Comparison of ENCODE assay signal across 18 cellular contexts in the genomic region with DNA sequence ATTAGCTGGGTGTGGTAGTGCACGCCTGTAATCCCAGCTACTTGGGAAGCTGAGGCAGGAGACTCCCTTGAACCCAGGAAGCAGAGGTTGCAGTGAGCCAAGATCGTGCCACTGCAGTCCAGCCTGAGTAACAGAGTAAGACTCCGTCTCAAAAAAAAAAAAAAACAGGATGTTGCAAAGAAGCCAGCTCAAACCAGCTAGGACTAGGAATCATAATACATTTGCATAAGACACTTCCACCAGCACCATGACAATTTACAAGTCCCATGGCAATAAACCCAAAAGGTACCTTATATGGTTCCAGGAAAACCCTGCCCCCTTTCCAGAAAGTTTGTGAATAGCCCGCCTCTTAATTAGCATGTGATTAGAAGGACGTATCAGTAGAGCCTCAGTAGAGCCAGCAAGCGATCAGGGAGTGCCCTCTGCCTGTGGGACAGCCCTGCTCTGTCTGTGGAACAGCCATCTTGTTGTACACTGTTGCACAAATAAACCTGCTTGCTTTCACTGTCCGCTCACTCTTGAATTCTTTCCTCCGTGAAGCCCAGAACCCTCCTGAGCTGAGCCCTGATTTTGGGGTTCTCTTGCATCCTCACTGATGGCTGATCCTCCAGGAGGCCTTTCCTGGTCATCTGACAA. TPM values are rescaled to one million over a fixed set of nuclear protein-coding genes. Genes with fewer than 3 reads are reported as not detected.
A peak's percentile ranks its signal among the peaks of the same experiment; 100 is the strongest.
DNase-seq lines count a peak whose midpoint lies in the region; ATAC-seq and TF ChIP-seq lines count a peak whose summit lies in the region.
"Had no signal": no experiment of that assay in that cellular context is flagged by ENCODE, and none has a peak within 500 bp of the region (broad histone marks: within the 10 kb centered on the region; RNA-seq: fewer than 3 reads in every experiment).

No MANE protein-coding gene starts in this region.

- H3K36me3 ChIP-seq in Loucy (ENCODE audit: insufficient read depth, low read length) (no peaks in the 10 kb centered on the region), right atrium auricular region (no peaks in the 10 kb centered on the region)
- H3K36me3 ChIP-seq: spleen had no signal

- no peak overlapping the region for H3K4me3 Mint-ChIP-seq in activated CD4-positive, alpha-beta T cell treated with anti-CD3 and anti-CD28 coated beads for 36 hours
- no peak overlapping the region for H3K4me3 Mint-ChIP-seq in activated T-helper 17 cell treated with anti-CD3 and anti-CD28 coated beads, Interleukin-2, amount 50 U/mL, for 72 hours
- H3K4me3 Mint-ChIP-seq in endothelial cell (ENCODE audit: unreplicated experiment): no peak overlapping the region

- DNase-seq in activated CD4-positive, alpha-beta T cell treated with anti-CD3 and anti-CD28 coated beads for 36 hours: peak; percentile 23
- DNase-seq in activated CD4-positive, alpha-beta T cell treated with anti-CD3 and anti-CD28 coated beads for 4 hours: no peak
- DNase-seq in omental fat pad (ENCODE audit: low spot score): no peak
- DNase-seq in right atrium auricular region (ENCODE audit: low spot score): no peak
- DNase-seq in endothelial cell (ENCODE audit: low spot score): no peak
- DNase-seq in iPS-NIHi7 (ENCODE audit: extremely low spot score): no peak
- DNase-seq: ACHN; activated CD8-positive, alpha-beta memory T cell treated with anti-CD3 and anti-CD28 coated beads, Interleukin-2, amount 50 U/mL, for 48 hours; amniotic stem cell; NCI-H1694 treated with DMSO at 0.1 percent for 48 hours; NCI-H774; nucleus accumbens; Right ventricle myocardium superior; spleen had no signal

- CTCF ChIA-PET in activated CD4-positive, alpha-beta T cell treated with anti-CD3 and anti-CD28 coated beads for 36 hours (lab: Charles Lee): no interaction called here

- H3K79me2 ChIP-seq in Loucy (ENCODE audit: insufficient read depth, low read length): no peaks in the 10 kb centered on the region

- H3K27ac Mint-ChIP-seq in activated CD4-positive, alpha-beta T cell treated with anti-CD3 and anti-CD28 coated beads for 36 hours: peak overlapping the region; percentile 29
- H3K27ac Mint-ChIP-seq in activated T-helper 17 cell treated with anti-CD3 and anti-CD28 coated beads, Interleukin-2, amount 50 U/mL, for 72 hours: no peak overlapping the region
- no peak overlapping the region for H3K27ac Mint-ChIP-seq in endothelial cell (ENCODE audit: unreplicated experiment)

- POLR2A ChIA-PET in activated CD4-positive, alpha-beta T cell treated with anti-CD3 and anti-CD28 coated beads for 36 hours (lab: Charles Lee): interaction anchor here (0.7 kb wide), 1 partner anchor 33 kb away, joined by 4 read pairs; no protein-coding TSS in a partner anchor

- peak; percentile 69 for ATAC-seq in activated CD4-positive, alpha-beta T cell treated with anti-CD3 and anti-CD28 coated beads for 36 hours
- peak; percentile 67 for ATAC-seq in activated T-helper 17 cell treated with anti-CD3 and anti-CD28 coated beads, Interleukin-2, amount 50 U/mL, for 72 hours (replicated peaks)
- peak; percentile 32 for ATAC-seq in omental fat pad (ENCODE audit: low FRiP score)

- TF ChIP-seq CTCF in Loucy (conservative IDR thresholded peaks at IDR 0.05; ENCODE audit: low read length) (peak; percentile 30), omental fat pad (IDR thresholded peaks at IDR 0.05) (no peak), right atrium auricular region (IDR thresholded peaks at IDR 0.05) (no peak), endothelial cell (IDR thresholded peaks at IDR 0.05; ENCODE audit: unreplicated experiment) (no peak)

- H3K4me1 Mint-ChIP-seq in activated CD4-positive, alpha-beta T cell treated with anti-CD3 and anti-CD28 coated beads for 36 hours: peaks cover 6% of the 10 kb centered on the region
- H3K4me1 Mint-ChIP-seq in activated T-helper 17 cell treated with anti-CD3 and anti-CD28 coated beads, Interleukin-2, amount 50 U/mL, for 72 hours: peaks cover 6% of the 10 kb centered on the region
- H3K4me1 Mint-ChIP-seq in endothelial cell (ENCODE audit: unreplicated experiment): no peaks in the 10 kb centered on the region

- H3K9me3 ChIP-seq in Loucy (ENCODE audit: insufficient read depth, low read depth, low read length): no peaks in the 10 kb centered on the region
- H3K9me3 ChIP-seq in right atrium auricular region: no peaks in the 10 kb centered on the region
- H3K9me3 ChIP-seq: spleen, testis had no signal

- H3K9me3 Mint-ChIP-seq in activated CD4-positive, alpha-beta T cell treated with anti-CD3 and anti-CD28 coated beads for 36 hours (ENCODE audit: low read depth): no peaks in the 10 kb centered on the region
- H3K9me3 Mint-ChIP-seq in activated T-helper 17 cell treated with anti-CD3 and anti-CD28 coated beads, Interleukin-2, amount 50 U/mL, for 72 hours: no peaks in the 10 kb centered on the region
- no peaks in the 10 kb centered on the region for H3K9me3 Mint-ChIP-seq in endothelial cell (ENCODE audit: unreplicated experiment)

- no peaks in the 10 kb centered on the region for H3K27me3 ChIP-seq in Loucy (ENCODE audit: insufficient read depth, low read length, poor library complexity, severe bottlenecking)
- H3K27me3 ChIP-seq in right atrium auricular region: no peaks in the 10 kb centered on the region
- H3K27me3 ChIP-seq: testis had no signal

- H3K9ac ChIP-seq in Loucy (ENCODE audit: low read depth, low read length, poor library complexity, severe bottlenecking): no peak overlapping the region

- no peak overlapping the region for H3K4me2 ChIP-seq in Loucy (ENCODE audit: low read depth, low read length, poor library complexity, severe bottlenecking)

- H3K4me3 ChIP-seq in Loucy (ENCODE audit: low read length, poor library complexity, severe bottlenecking) (no peak overlapping the region), right atrium auricular region (no peak overlapping the region)
- H3K4me3 ChIP-seq: spleen, testis had no signal

- H3K9me2 ChIP-seq in Loucy (replicated peaks; ENCODE audit: low read depth, low read length): no peaks in the 10 kb centered on the region

- H3K27ac ChIP-seq in right atrium auricular region: no peak overlapping the region
- H3K27ac ChIP-seq: spleen had no signal

- H3K4me1 ChIP-seq in Loucy (ENCODE audit: insufficient read depth, low read length, poor library complexity, severe bottlenecking) (no peaks in the 10 kb centered on the region), right atrium auricular region (no peaks in the 10 kb centered on the region)

- no peaks in the 10 kb centered on the region for H3F3A ChIP-seq in Loucy (ENCODE audit: low read depth)

- H3K27me3 Mint-ChIP-seq in activated CD4-positive, alpha-beta T cell treated with anti-CD3 and anti-CD28 coated beads for 36 hours: no peaks in the 10 kb centered on the region
- H3K27me3 Mint-ChIP-seq in activated T-helper 17 cell treated with anti-CD3 and anti-CD28 coated beads, Interleukin-2, amount 50 U/mL, for 72 hours: no peaks in the 10 kb centered on the region
- no peaks in the 10 kb centered on the region for H3K27me3 Mint-ChIP-seq in endothelial cell (ENCODE audit: unreplicated experiment)

- no peaks in the 10 kb centered on the region for H3K36me3 Mint-ChIP-seq in activated CD4-positive, alpha-beta T cell treated with anti-CD3 and anti-CD28 coated beads for 36 hours (ENCODE audit: low read depth)
- H3K36me3 Mint-ChIP-seq in activated T-helper 17 cell treated with anti-CD3 and anti-CD28 coated beads, Interleukin-2, amount 50 U/mL, for 72 hours (ENCODE audit: low read depth): no peaks in the 10 kb centered on the region
- H3K36me3 Mint-ChIP-seq in endothelial cell (ENCODE audit: low read depth, unreplicated experiment): peaks cover 11% of the 10 kb centered on the region

- peak overlapping the region; percentile 66 for H2AFZ ChIP-seq in Loucy (ENCODE audit: low read length)

- intact Hi-C loops in activated CD4-positive, alpha-beta T cell treated with anti-CD3 and anti-CD28 coated beads for 36 hours (cut with DNase I, micrococcal nuclease): no loop called here

- no peaks in the 10 kb centered on the region for H4K20me1 ChIP-seq in Loucy (ENCODE audit: insufficient read depth, low read length, poor library complexity, severe bottlenecking)

RNA-seq across cellular contexts. Expression of gene NUPR1, which starts 14.1 kb away (rescaled TPM):
- total RNA-seq in activated CD4-positive, alpha-beta T cell treated with anti-CD3 and anti-CD28 coated beads for 36 hours: not detected
- total RNA-seq in activated T-helper 17 cell treated with anti-CD3 and anti-CD28 coated beads, Interleukin-2, amount 50 U/mL, for 72 hours: not detected
- total RNA-seq in omental fat pad (10 to 100 TPM; 20.2 to 56.4 (median 40.1) TPM), right atrium auricular region (10 to 100 TPM; 12.4 to 26.9 TPM), endothelial cell (ENCODE audit: unreplicated experiment) (not detected)

RNA-seq across cellular contexts. Expression of gene IL27, which starts 18.0 kb away (rescaled TPM):
- total RNA-seq in activated CD4-positive, alpha-beta T cell treated with anti-CD3 and anti-CD28 coated beads for 36 hours: not detected
- not detected for total RNA-seq in activated T-helper 17 cell treated with anti-CD3 and anti-CD28 coated beads, Interleukin-2, amount 50 U/mL, for 72 hours
- total RNA-seq in omental fat pad: under 1 TPM in 1 of 4 donors, not detected in 3; 0.48 TPM
- not detected for total RNA-seq in right atrium auricular region
- total RNA-seq in endothelial cell (ENCODE audit: unreplicated experiment): not detected
- total RNA-seq: fibroblast of lung, Right ventricle myocardium superior had no signal

RNA-seq across cellular contexts. Expression of gene SGF29, which starts 29.1 kb away (rescaled TPM):
- 10 to 100 TPM; 23.6 to 35.5 TPM for total RNA-seq in activated CD4-positive, alpha-beta T cell treated with anti-CD3 and anti-CD28 coated beads for 36 hours
- 10 to 100 TPM; 14.7 to 18.5 TPM for total RNA-seq in activated T-helper 17 cell treated with anti-CD3 and anti-CD28 coated beads, Interleukin-2, amount 50 U/mL, for 72 hours
- 10 to 100 TPM; 18.0 to 22.6 (median 19.1) TPM for total RNA-seq in omental fat pad
- total RNA-seq in right atrium auricular region: 10 to 100 TPM; 14.2 to 21.8 TPM
- total RNA-seq in endothelial cell (ENCODE audit: unreplicated experiment): 18.6 TPM

RNA-seq across cellular contexts. Expression of gene APOBR, which starts 30.2 kb away (rescaled TPM):
- 1 to 10 TPM; 1.8 to 2.4 TPM for total RNA-seq in activated CD4-positive, alpha-beta T cell treated with anti-CD3 and anti-CD28 coated beads for 36 hours
- 1 to 10 TPM; 4.2 to 4.3 TPM for total RNA-seq in activated T-helper 17 cell treated with anti-CD3 and anti-CD28 coated beads, Interleukin-2, amount 50 U/mL, for 72 hours
- total RNA-seq in omental fat pad (10 to 100 TPM in 2 of 4 donors, 1 to 10 TPM in 2; 1.5 to 15.6 (median 7.6) TPM), right atrium auricular region (1 to 10 TPM in 1 of 2 donors, under 1 TPM in 1; 0.78 to 2.0 TPM), endothelial cell (ENCODE audit: unreplicated experiment) (6.8 TPM)

RNA-seq across cellular contexts. Expression of gene CLN3, which starts 32.8 kb away (rescaled TPM):
- total RNA-seq in activated CD4-positive, alpha-beta T cell treated with anti-CD3 and anti-CD28 coated beads for 36 hours: 10 to 100 TPM; 19.0 to 24.6 TPM
- 10 to 100 TPM; 34.6 to 47.7 TPM for total RNA-seq in activated T-helper 17 cell treated with anti-CD3 and anti-CD28 coated beads, Interleukin-2, amount 50 U/mL, for 72 hours
- total RNA-seq in omental fat pad: 10 to 100 TPM; 20.1 to 28.9 (median 24.9) TPM
- total RNA-seq in right atrium auricular region: 10 to 100 TPM; 16.5 to 16.9 TPM
- 33.6 TPM for total RNA-seq in endothelial cell (ENCODE audit: unreplicated experiment)

Comparison
In these comparisons a context has a peak if more than half of its experiments do, and no peak if none do; other contexts are left out.
1. RNA of gene NUPR1, which starts 14.1 kb away (total RNA-seq): 20.2 to 56.4 TPM in omental fat pad and 12.4 to 26.9 TPM in right atrium auricular region; not detected in activated CD4-positive, alpha-beta T cell treated with anti-CD3 and anti-CD28 coated beads for 36 hours, not detected in activated T-helper 17 cell treated with anti-CD3 and anti-CD28 coated beads, Interleukin-2, amount 50 U/mL, for 72 hours and not detected in endothelial cell (single experiment); every median in the first group is over 10 times any median in the second.
2. Peak in every context shown above with its lines, with median percentiles within 50 percentile points of each other: ATAC-seq.